ENCODE assay signal across 8 cellular contexts in genomic region chr11:1335811-1336761, GRCh38. TPM values are rescaled to one million over a fixed set of nuclear protein-coding genes. Genes with fewer than 3 reads are reported as not detected.
A peak's percentile ranks its signal among the peaks of the same experiment; 100 is the strongest.
DNase-seq lines count a peak whose midpoint lies in the region; ATAC-seq, FAIRE-seq and TF ChIP-seq lines count a peak whose summit lies in the region.

No MANE protein-coding gene starts in this region.

- H3K79me2 ChIP-seq in KMS-11 (ENCODE audit: insufficient read depth, low read depth): no peaks in the 10 kb centered on the region

- H3K4me3 ChIP-seq in Caco-2 (ENCODE audit: low read depth, low read length): peak overlapping the region; percentile 46
- peak overlapping the region; percentile 44 for H3K4me3 ChIP-seq in KMS-11 (IDR thresholded peaks at IDR 0.05; ENCODE audit: insufficient read depth, low read depth, low read length)
- peak overlapping the region; percentile 43 for H3K4me3 ChIP-seq in WI38 (ENCODE audit: low read depth, low read length)
- H3K4me3 ChIP-seq in kidney (ENCODE audit: low read length in 2 of 2): peak overlapping the region in 1 of 2 donors; percentile 37

- H3K27me3 Mint-ChIP-seq in Caco-2 (ENCODE audit: insufficient read depth, unreplicated experiment) (peaks cover 3% of the 10 kb centered on the region), chondrocyte (ENCODE audit: low read depth) (peaks cover 6% of the 10 kb centered on the region)

- BruUV-seq in Caco-2 (replicated peaks; lab: Mats Ljungman, UMichigan): no TSS peak

- H3K9ac ChIP-seq in KMS-11: peak overlapping the region; percentile 71
- no peak overlapping the region for H3K9ac ChIP-seq in kidney (ENCODE audit: low read length in 2 of 2)

- FAIRE-seq in kidney (lab: Jason Lieb, UNC): no peak

- POLR2A ChIA-PET in Caco-2 (lab: Charles Lee): no interaction called here

- H2AFZ ChIP-seq in KMS-11 (ENCODE audit: low read depth): peak overlapping the region; percentile 47; the same call in 1 of the 2 replicates

- H3K9me3 Mint-ChIP-seq in Caco-2 (ENCODE audit: unreplicated experiment) (peaks cover 19% of the 10 kb centered on the region), chondrocyte (ENCODE audit: low read depth) (peaks cover 6% of the 10 kb centered on the region)

- ATAC-seq in GM19351 (IDR thresholded peaks at IDR 0.05; ENCODE audit: unreplicated experiment) (no peak), HG03097 (IDR thresholded peaks at IDR 0.05; ENCODE audit: low FRiP score, unreplicated experiment) (no peak)

- DNase-seq in Caco-2 (peak in 1 of 2 experiments; percentile 47), chondrocyte (ENCODE audit: low spot score) (no peak), kidney (peak; percentile 89)
- peak; percentile 30 to 41 for DNase-seq in stimulated activated CD4-positive, alpha-beta T cell treated with anti-CD3 and anti-CD28 coated beads, Interleukin-1b, Interleukin-23, amount 100 ng/mL, for 4 hours (ENCODE audit: low read depth in 2 of 2)

- no peaks in the 10 kb centered on the region for H3K27me3 ChIP-seq in Caco-2 (replicated peaks; ENCODE audit: control insufficient read depth, insufficient read depth, low read length)
- no peaks in the 10 kb centered on the region for H3K27me3 ChIP-seq in KMS-11 (ENCODE audit: insufficient read depth, low read depth)

- peaks cover 19% of the 10 kb centered on the region for H3K4me1 ChIP-seq in Caco-2
- H3K4me1 ChIP-seq in KMS-11 (ENCODE audit: low read depth, poor library complexity, severe bottlenecking): peaks cover 15% of the 10 kb centered on the region
- peaks cover 7 to 8% of the 10 kb centered on the region in 2 donors for H3K4me1 ChIP-seq in kidney (ENCODE audit: control insufficient read depth in 1 of 2, insufficient read depth in 1 of 2, low read depth in 1 of 2, low read length in 2 of 2)

- H3K9me3 ChIP-seq in Caco-2 (peaks cover 3% of the 10 kb centered on the region; the same call in 1 of the 2 replicates), kidney (ENCODE audit: control insufficient read depth in 1 of 2, low read length in 2 of 2) (no peaks in the 10 kb centered on the region)

- peak overlapping the region; percentile 83 for H3K27ac ChIP-seq in KMS-11
- H3K27ac ChIP-seq in kidney (ENCODE audit: low read depth in 2 of 2, low read length in 2 of 2): no peak overlapping the region

- H4K20me1 ChIP-seq in KMS-11 (ENCODE audit: insufficient read depth): no peaks in the 10 kb centered on the region

- H3K36me3 ChIP-seq in Caco-2 (ENCODE audit: control insufficient read depth, insufficient read depth, low read length) (no peaks in the 10 kb centered on the region), KMS-11 (ENCODE audit: insufficient read depth) (no peaks in the 10 kb centered on the region), kidney (ENCODE audit: control insufficient read depth in 1 of 2, insufficient read depth in 2 of 2, low read length in 2 of 2) (no peaks in the 10 kb centered on the region)

- intact Hi-C loops in Caco-2 (cut with micrococcal nuclease; ENCODE audit: unreplicated experiment): no loop called here
- intact Hi-C loops in kidney (cut with DNase I): no loop called here

- H3K4me2 ChIP-seq in KMS-11: peak overlapping the region; percentile 94

- CTCF ChIA-PET in Caco-2 (lab: Charles Lee): no interaction called here

- TF ChIP-seq CTCF in Caco-2 (IDR thresholded peaks at IDR 0.05; ENCODE audit: insufficient read depth in 1 of 2, low read depth in 1 of 2, low read length in 1 of 2, severe bottlenecking in 1 of 2, unreplicated experiment in 1 of 2) (no peak), KMS-11 (conservative IDR thresholded peaks at IDR 0.05; ENCODE audit: low read depth, low read length) (no peak), WI38 (IDR thresholded peaks at IDR 0.05; ENCODE audit: low read depth, low read length) (no peak), chondrocyte (IDR thresholded peaks at IDR 0.05) (no peak), kidney (IDR thresholded peaks at IDR 0.05; ENCODE audit: borderline replicate concordance, extremely low read depth, insufficient read depth) (no peak)

- H3K36me3 Mint-ChIP-seq in Caco-2 (ENCODE audit: insufficient read depth, unreplicated experiment): peaks cover 11% of the 10 kb centered on the region
- no peaks in the 10 kb centered on the region for H3K36me3 Mint-ChIP-seq in chondrocyte (ENCODE audit: low read depth)

- H3K27ac Mint-ChIP-seq in Caco-2 (ENCODE audit: unreplicated experiment) (no peak overlapping the region), chondrocyte (ENCODE audit: unreplicated experiment) (peak overlapping the region; percentile 88)

- H3K4me3 Mint-ChIP-seq in Caco-2 (ENCODE audit: unreplicated experiment) (peak overlapping the region; percentile 68), chondrocyte (ENCODE audit: unreplicated experiment) (peak overlapping the region; percentile 72)

- H3K4me1 Mint-ChIP-seq in Caco-2 (ENCODE audit: low read depth, unreplicated experiment) (peaks cover 8% of the 10 kb centered on the region), chondrocyte (ENCODE audit: low read depth) (peaks cover 12% of the 10 kb centered on the region)

RNA-seq across cellular contexts. Expression of gene TOLLIP, which starts 26.7 kb away (rescaled TPM):
- total RNA-seq in Caco-2 (2022) (64.6 and 78.3 TPM in 2 replicates), chondrocyte (54.9 to 60.9 TPM (median 58.4 TPM) in 3 replicates), kidney (65.5 TPM)
- 88.0 TPM for polyA plus RNA-seq in kidney (ENCODE audit: insufficient read depth, low read depth, low replicate concordance)

RNA-seq across cellular contexts. Expression of gene BRSK2, which starts 53.6 kb away (rescaled TPM):
- total RNA-seq in Caco-2 (2022) (32.8 and 35.9 TPM in 2 replicates), chondrocyte (1.8 to 6.9 TPM (median 6.0 TPM) in 3 replicates), kidney (1.2 TPM)
- polyA plus RNA-seq in kidney (ENCODE audit: insufficient read depth, low read depth, low replicate concordance): 0.43 TPM
